ENCODE assay signal across 8 cellular contexts in genomic region chr14:100417466-100417865, GRCh38. TPM values are rescaled to one million over a fixed set of nuclear protein-coding genes. Genes with fewer than 3 reads are reported as not detected.
A peak's percentile ranks its signal among the peaks of the same experiment; 100 is the strongest.
DNase-seq lines count a peak whose midpoint lies in the region; ATAC-seq and TF ChIP-seq lines count a peak whose summit lies in the region.

No MANE protein-coding gene starts in this region.

- no peak overlapping the region for H3K27ac ChIP-seq in SJSA1
- H3K27ac ChIP-seq in neuronal stem cell (replicated peaks; ENCODE audit: low read length): no peak overlapping the region

- H2AK5ac ChIP-seq in neuronal stem cell (ENCODE audit: low read depth, low read length): peak overlapping the region; percentile 96

- no peak overlapping the region for H3K9ac ChIP-seq in neuronal stem cell (ENCODE audit: low read depth, low read length, poor library complexity)

- H3K27ac Mint-ChIP-seq in natural killer cell treated with Interleukin-12 subunit alpha and Interleukin-12 subunit beta and Interleukin-15 and Interleukin-18, amount 100 ng/mL, for 72 hours: peak overlapping the region in 1 of 2 donors; percentile 47

- peak overlapping the region; percentile 59 for H2BK12ac ChIP-seq in neuronal stem cell (ENCODE audit: low read length)

- H3K4me1 ChIP-seq in SJSA1 (replicated peaks) (peaks cover 23% of the 10 kb centered on the region), neuronal stem cell (ENCODE audit: control insufficient read depth in 2 of 2, insufficient read depth in 1 of 2, low read depth in 1 of 2, low read length in 2 of 2) (peaks cover 5 to 6% of the 10 kb centered on the region in 2 donors)

- peak overlapping the region; percentile 72 for H3K14ac ChIP-seq in neuronal stem cell (ENCODE audit: low read length)

- no peak overlapping the region for H3K4me2 ChIP-seq in neuronal stem cell (ENCODE audit: insufficient read depth, low read length, poor library complexity, severe bottlenecking)

- H3K18ac ChIP-seq in neuronal stem cell (ENCODE audit: low read length): peak overlapping the region; percentile 90

- DNase-seq in HFF-Myc (ENCODE audit: extremely low read depth, low read depth): peak; percentile 76
- peak; percentile 73 to 81 for DNase-seq in SJSA1 (ENCODE audit: low read depth in 1 of 2, low spot score in 2 of 2)
- DNase-seq in fibroblast of the conjunctiva (ENCODE audit: low read depth): peak; percentile 73
- peak; percentile 67 for DNase-seq in neuronal stem cell (ENCODE audit: low spot score)
- no peak for DNase-seq in cortex of kidney (lab: John Stamatoyannopoulos, UW)
- DNase-seq in KBM-7: no peak
- DNase-seq in natural killer cell treated with Interleukin-12 subunit alpha and Interleukin-12 subunit beta and Interleukin-15 and Interleukin-18, amount 100 ng/mL, for 72 hours (ENCODE audit: low spot score): no peak
- no peak for DNase-seq in NCI-H146 (lab: John Stamatoyannopoulos, UW)

- H3K4ac ChIP-seq in neuronal stem cell (ENCODE audit: low read length): no peak overlapping the region

- H3K79me1 ChIP-seq in neuronal stem cell (ENCODE audit: low read depth, low read length): peaks cover 3% of the 10 kb centered on the region

- no peak overlapping the region for H4K91ac ChIP-seq in neuronal stem cell (ENCODE audit: low read depth, low read length, poor library complexity)

- H3K4me3 Mint-ChIP-seq in natural killer cell treated with Interleukin-12 subunit alpha and Interleukin-12 subunit beta and Interleukin-15 and Interleukin-18, amount 100 ng/mL, for 72 hours: no peak overlapping the region

- H3K27me3 Mint-ChIP-seq in natural killer cell treated with Interleukin-12 subunit alpha and Interleukin-12 subunit beta and Interleukin-15 and Interleukin-18, amount 100 ng/mL, for 72 hours: no peaks in the 10 kb centered on the region

- H3K36me3 ChIP-seq in SJSA1 (no peaks in the 10 kb centered on the region), neuronal stem cell (replicated peaks in 1 of 2; ENCODE audit: control insufficient read depth in 2 of 2, insufficient read depth in 2 of 2, low read length in 2 of 2) (no peaks in the 10 kb centered on the region)

- in situ Hi-C loops in KBM-7 (cut with MboI; ENCODE audit: low pct_unique_long_range_greater_than_20kb, low sequenced_read_pairs): no loop called here

- no peak overlapping the region for H4K8ac ChIP-seq in neuronal stem cell (ENCODE audit: low read depth, low read length)

- H3K4me3 ChIP-seq in HFF-Myc (replicated peaks; ENCODE audit: low read depth, low read length) (no peak overlapping the region), SJSA1 (no peak overlapping the region), neuronal stem cell (ENCODE audit: low read length in 2 of 2) (no peak overlapping the region)

- peak overlapping the region; percentile 26 for H2BK5ac ChIP-seq in neuronal stem cell (ENCODE audit: low read length)

- H3K9me3 ChIP-seq in SJSA1 (replicated peaks) (no peaks in the 10 kb centered on the region), neuronal stem cell (replicated peaks in 1 of 2; ENCODE audit: control insufficient read depth in 2 of 2, insufficient read depth in 1 of 2, low read depth in 1 of 2, low read length in 2 of 2) (no peaks in the 10 kb centered on the region)

- H3K23ac ChIP-seq in neuronal stem cell (ENCODE audit: low read depth, low read length, poor library complexity): no peak overlapping the region

- no CpG with 5 or more reads among the region's 7 CpGs for WGBS in neuronal stem cell (ENCODE audit: extremely low coverage in 2 of 2, insufficient read length in 2 of 2, insufficient replicate concordance in 1 of 2), 2 donors

- peaks cover 0 to 4% of the 10 kb centered on the region in 2 donors for H3K4me1 Mint-ChIP-seq in natural killer cell treated with Interleukin-12 subunit alpha and Interleukin-12 subunit beta and Interleukin-15 and Interleukin-18, amount 100 ng/mL, for 72 hours (ENCODE audit: low read depth in 2 of 2)

- H2BK120ac ChIP-seq in neuronal stem cell (ENCODE audit: low read depth, low read length): no peak overlapping the region

- H3K27me3 ChIP-seq in SJSA1 (replicated peaks) (no peaks in the 10 kb centered on the region), neuronal stem cell (ENCODE audit: control insufficient read depth in 3 of 3, insufficient read depth in 3 of 3, low read depth in 1 of 3, low read length in 3 of 3) (no peaks in the 10 kb centered on the region)

- H3K9me3 Mint-ChIP-seq in natural killer cell treated with Interleukin-12 subunit alpha and Interleukin-12 subunit beta and Interleukin-15 and Interleukin-18, amount 100 ng/mL, for 72 hours: no peaks in the 10 kb centered on the region

- H3K36me3 Mint-ChIP-seq in natural killer cell treated with Interleukin-12 subunit alpha and Interleukin-12 subunit beta and Interleukin-15 and Interleukin-18, amount 100 ng/mL, for 72 hours: no peaks in the 10 kb centered on the region

- no peak for ATAC-seq in natural killer cell treated with Interleukin-12 subunit alpha and Interleukin-12 subunit beta and Interleukin-15 and Interleukin-18, amount 100 ng/mL, for 72 hours

- H2AFZ ChIP-seq in neuronal stem cell (ENCODE audit: low read length): no peak overlapping the region

- H2BK15ac ChIP-seq in neuronal stem cell (ENCODE audit: low read length): peak overlapping the region; percentile 77

- peak; percentile 74 for TF ChIP-seq CTCF in HFF-Myc (IDR thresholded peaks at IDR 0.05; ENCODE audit: low read depth, low read length, missing control alignments)

RNA-seq across cellular contexts. Expression of gene WDR25, which starts 41.2 kb away (rescaled TPM):
- 10.7 and 11.5 TPM in 2 replicates for total RNA-seq in SJSA1 (2014; rRNA removed; shearing (Covaris generic))
- 8.7 TPM for polyA plus RNA-seq in neuronal stem cell (2013, experiment 1 of 2)
- polyA plus RNA-seq in neuronal stem cell (2013, experiment 2 of 2): 9.9 TPM
- total RNA-seq in natural killer cell treated with Interleukin-12 subunit alpha and Interleukin-12 subunit beta and Interleukin-15 and Interleukin-18, amount 100 ng/mL, for 72 hours: 1 to 10 TPM; 6.4 to 7.0 TPM

Comparison
In these comparisons a context has a peak if more than half of its experiments do, and no peak if none do; other contexts are left out.
1. DNase-seq: peak in HFF-Myc (single experiment), SJSA1 (2 of 2), fibroblast of the conjunctiva (single experiment) and neuronal stem cell (single experiment); none in cortex of kidney (single experiment), KBM-7 (single experiment), natural killer cell treated with Interleukin-12 subunit alpha and Interleukin-12 subunit beta and Interleukin-15 and Interleukin-18, amount 100 ng/mL, for 72 hours (single experiment) and NCI-H146 (single experiment).